In the genomic region with DNA sequence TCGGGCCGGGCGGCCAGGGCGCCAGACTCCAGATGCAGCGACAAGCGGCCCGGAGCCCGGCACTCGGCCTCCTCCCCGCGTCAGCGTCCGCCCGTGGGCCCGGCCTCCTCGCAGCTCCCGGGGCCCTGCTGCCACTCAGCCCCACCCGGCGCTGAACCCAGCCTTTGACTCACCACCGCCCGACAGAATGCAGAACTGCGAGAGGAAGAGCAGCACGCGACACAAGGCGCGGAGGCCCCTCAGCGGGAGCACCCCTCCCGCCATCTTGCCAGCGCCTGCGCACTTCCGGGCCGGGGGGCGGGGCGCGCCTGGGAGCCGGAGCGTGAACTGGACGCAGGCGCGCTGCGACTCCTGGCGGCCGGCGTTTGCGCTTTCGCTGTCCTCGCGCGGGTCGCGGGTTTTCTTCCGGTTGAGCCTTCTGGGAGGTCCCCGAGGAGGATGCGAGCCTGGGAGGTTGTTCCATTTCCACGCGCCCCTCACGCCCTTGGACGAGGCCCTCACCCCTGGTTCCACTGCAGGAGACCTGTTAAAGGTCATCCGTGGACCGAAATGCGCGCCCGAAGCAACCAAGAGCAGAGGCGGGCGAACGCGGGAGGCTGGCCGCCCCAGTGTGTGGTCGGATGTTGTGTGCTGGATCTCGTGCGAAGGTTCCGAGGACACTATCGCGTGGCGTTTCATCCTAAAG, we compare ENCODE assay signal across 8 cellular contexts. TPM values are rescaled to one million over a fixed set of nuclear protein-coding genes. Genes with fewer than 3 reads are reported as not detected.
A peak's percentile ranks its signal among the peaks of the same experiment; 100 is the strongest.
DNase-seq lines count a peak whose midpoint lies in the region; ATAC-seq and TF ChIP-seq lines count a peak whose summit lies in the region.

A gene with protein sequence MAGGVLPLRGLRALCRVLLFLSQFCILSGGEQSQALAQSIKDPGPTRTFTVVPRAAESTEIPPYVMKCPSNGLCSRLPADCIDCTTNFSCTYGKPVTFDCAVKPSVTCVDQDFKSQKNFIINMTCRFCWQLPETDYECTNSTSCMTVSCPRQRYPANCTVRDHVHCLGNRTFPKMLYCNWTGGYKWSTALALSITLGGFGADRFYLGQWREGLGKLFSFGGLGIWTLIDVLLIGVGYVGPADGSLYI (minus strand): TSS at position 284 of the 685 bp plus-strand sequence. CDS start 20 bp downstream, at position 264.

- H3K4me2 ChIP-seq in mammary epithelial cell (ENCODE audit: insufficient read depth, low read depth, low read length), result peak within 1 kb of the TSS; percentile 96

- peaks cover 27 to 37% of the 10 kb centered on the region in 2 donors for H3K4me1 Mint-ChIP-seq in immature natural killer cell

- H3K4me1 ChIP-seq in mammary epithelial cell (ENCODE audit: insufficient read depth, low read length) (peaks cover 17% of the 10 kb centered on the region), spleen (peaks cover 22 to 68% (median 48%) of the 10 kb centered on the region in 6 donors)

- H3K36me3 Mint-ChIP-seq in immature natural killer cell, result peaks cover 0 to 10% (median 4%) of the 10 kb centered on the region in 3 donors

- H3K9me3 ChIP-seq in WERI-Rb-1 (ENCODE audit: severe bottlenecking) (no peaks in the 10 kb centered on the region), mammary epithelial cell (replicated peaks; ENCODE audit: insufficient read depth, low read length) (no peaks in the 10 kb centered on the region), spleen (no peaks in the 10 kb centered on the region)

- H2AFZ ChIP-seq in mammary epithelial cell (ENCODE audit: low read depth, low read length), result peak within 1 kb of the TSS; percentile 99

- in situ Hi-C loops in mammary epithelial cell (cut with MboI; ENCODE audit: low sequenced_read_pairs in 2 of 2), result loop anchor here in 1 of 2 donors (5.0 kb wide), 1 partner anchor 360 kb away; no protein-coding TSS in a partner anchor

- peaks cover 51% of the 10 kb centered on the region for H3K79me2 ChIP-seq in mammary epithelial cell (ENCODE audit: insufficient read depth, low read length)

- H3K36me3 ChIP-seq in WERI-Rb-1 (peaks cover 26% of the 10 kb centered on the region), mammary epithelial cell (ENCODE audit: insufficient read depth, low read length) (no peaks in the 10 kb centered on the region), spleen (peaks cover 0 to 46% (median 21%) of the 10 kb centered on the region in 6 donors)

- H3K27ac ChIP-seq in WERI-Rb-1, result peak within 1 kb of the TSS; percentile 89
- peak within 1 kb of the TSS; percentile 88 for H3K27ac ChIP-seq in mammary epithelial cell (ENCODE audit: insufficient read depth, low read depth, low read length)
- peak within 1 kb of the TSS; percentile 98 to 100 (median 99) for H3K27ac ChIP-seq in spleen

- H3K9ac ChIP-seq in mammary epithelial cell (ENCODE audit: insufficient read depth, low read length), result peak within 1 kb of the TSS; percentile 96

- peak; percentile 80 to 95 (median 85) for TF ChIP-seq POLR2A in spleen (IDR thresholded peaks at IDR 0.05)

- H3K27me3 Mint-ChIP-seq in immature natural killer cell (ENCODE audit: low read depth in 3 of 3), result peaks cover 0 to 9% (median 6%) of the 10 kb centered on the region in 3 donors

- H3K9me3 Mint-ChIP-seq in immature natural killer cell, result no peaks in the 10 kb centered on the region

- CTCF ChIA-PET in AG04449 (lab: Yijun Ruan, JAX) (interaction anchor here (0.7 to 2.2 kb wide), 13 partner anchors 9 to 363 kb away, joined by 3 to 13 read pairs (median 5); partner anchors contain the start of gene TARS3), mammary epithelial cell (lab: Charles Lee; ENCODE audit: low non-redundant PET) (no interaction called here)

- POLR2A ChIA-PET in AG04449 (lab: Yijun Ruan, JAX), result interaction anchor here (0.8 kb wide), 1 partner anchor 25 kb away, joined by 5 read pairs; no protein-coding TSS in a partner anchor

- H3K27me3 ChIP-seq in WERI-Rb-1 (ENCODE audit: insufficient read depth, low read depth, severe bottlenecking), result no peaks in the 10 kb centered on the region
- H3K27me3 ChIP-seq in mammary epithelial cell (ENCODE audit: insufficient read depth, low read length), result no peaks in the 10 kb centered on the region
- H3K27me3 ChIP-seq in spleen (replicated peaks in 1 of 7), result no peaks in the 10 kb centered on the region

- H4K20me1 ChIP-seq in mammary epithelial cell (ENCODE audit: insufficient read depth, low read length), result no peaks in the 10 kb centered on the region

- peak within 1 kb of the TSS; percentile 92 to 94 (median 93) for H3K4me3 Mint-ChIP-seq in immature natural killer cell

- peak within 1 kb of the TSS; percentile 94 to 98 (median 96) for H3K27ac Mint-ChIP-seq in immature natural killer cell

- dilution Hi-C loops in mammary epithelial cell (cut with HindIII; ENCODE audit: low sequenced_read_pairs), result loop anchor here (5.0 kb wide), 1 partner anchor 355 kb away; the partner anchor contains the start of gene SNRPA1

- TF ChIP-seq CTCF in AG04449 (IDR thresholded peaks at IDR 0.05; ENCODE audit: insufficient read depth, low read length, missing control alignments) (peak; percentile 88), WERI-Rb-1 (IDR thresholded peaks at IDR 0.05; ENCODE audit: low read depth, low read length) (peak; percentile 81), mammary epithelial cell (conservative IDR thresholded peaks at IDR 0.05 in 1 of 2, IDR thresholded peaks at IDR 0.05 in 1 of 2; ENCODE audit: extremely low read depth in 1 of 2, insufficient read depth in 1 of 2, low read depth in 1 of 2, low read length in 2 of 2) (peak; percentile 53 to 81), spleen (IDR thresholded peaks at IDR 0.05 in 8 of 11, conservative IDR thresholded peaks at IDR 0.05 in 3 of 11) (peak; percentile 91 to 97 (median 95))

- intact Hi-C loops in mammary epithelial cell (cut with micrococcal nuclease) (loop anchor here (2.0 kb wide), 1 partner anchor 71 kb away; no protein-coding TSS in a partner anchor), spleen (cut with DNase I; ENCODE audit: low total_unique reads) (no loop called here)

- BruUV-seq in mammary epithelial cell (replicated peaks; lab: Mats Ljungman, UMichigan), result no TSS peak

- peak within 1 kb of the TSS; percentile 93 for H3K4me3 ChIP-seq in AG04449 (ENCODE audit: low read depth, low read length)
- peak within 1 kb of the TSS; percentile 80 for H3K4me3 ChIP-seq in WERI-Rb-1 (ENCODE audit: low read depth, low read length)
- peak within 1 kb of the TSS; percentile 88 to 99 (median 98) for H3K4me3 ChIP-seq in mammary epithelial cell (replicated peaks in 1 of 3; ENCODE audit: insufficient read depth in 1 of 3, low read depth in 2 of 3, low read length in 3 of 3)
- H3K4me3 ChIP-seq in spleen, result peak within 1 kb of the TSS; percentile 50 to 98 (median 80)

- DNase-seq in AG04449 (ENCODE audit: low read depth, low spot score) (no peak), NCI-H2196 treated with DMSO at 0.1 percent for 48 hours (lab: John Stamatoyannopoulos, UW; ENCODE audit: unreplicated experiment) (peak; percentile 43), WERI-Rb-1 (peak; percentile 91), mammary epithelial cell (peak; percentile 92), immature natural killer cell (peak; percentile 96), spleen (peak; percentile 99)

- under 1% methylated on average over 29 of the region's 75 CpGs for whole genome bisulfite sequencing in mammary epithelial cell (ENCODE audit: low coverage, missing lambda C conversion rate)
- WGBS in spleen, 5 donors, result 0 to 1% (median 1%) methylated on average over 53 to 75 of the region's 75 CpGs

- peak; percentile 90 for ATAC-seq in GM18868 (IDR thresholded peaks at IDR 0.05; ENCODE audit: unreplicated experiment)
- peak; percentile 86 for ATAC-seq in HG03108 (IDR thresholded peaks at IDR 0.05; ENCODE audit: unreplicated experiment)

RNA-seq across cellular contexts. Expression of the gene that starts here (rescaled TPM):
- total RNA-seq in mammary epithelial cell (10 to 100 TPM; 27.7 to 36.0 TPM), spleen (10 to 100 TPM; 46.8 to 97.4 (median 55.1) TPM)
- polyA plus RNA-seq in mammary epithelial cell (36.2 TPM), immature natural killer cell (10 to 100 TPM; 39.9 to 73.1 (median 52.6) TPM), spleen (10 to 100 TPM; 33.6 to 42.3 (median 36.2) TPM)
- 53.7 TPM for polyA minus RNA-seq in mammary epithelial cell
